ENCODE assay signal across 1 cellular context in the genomic region with DNA sequence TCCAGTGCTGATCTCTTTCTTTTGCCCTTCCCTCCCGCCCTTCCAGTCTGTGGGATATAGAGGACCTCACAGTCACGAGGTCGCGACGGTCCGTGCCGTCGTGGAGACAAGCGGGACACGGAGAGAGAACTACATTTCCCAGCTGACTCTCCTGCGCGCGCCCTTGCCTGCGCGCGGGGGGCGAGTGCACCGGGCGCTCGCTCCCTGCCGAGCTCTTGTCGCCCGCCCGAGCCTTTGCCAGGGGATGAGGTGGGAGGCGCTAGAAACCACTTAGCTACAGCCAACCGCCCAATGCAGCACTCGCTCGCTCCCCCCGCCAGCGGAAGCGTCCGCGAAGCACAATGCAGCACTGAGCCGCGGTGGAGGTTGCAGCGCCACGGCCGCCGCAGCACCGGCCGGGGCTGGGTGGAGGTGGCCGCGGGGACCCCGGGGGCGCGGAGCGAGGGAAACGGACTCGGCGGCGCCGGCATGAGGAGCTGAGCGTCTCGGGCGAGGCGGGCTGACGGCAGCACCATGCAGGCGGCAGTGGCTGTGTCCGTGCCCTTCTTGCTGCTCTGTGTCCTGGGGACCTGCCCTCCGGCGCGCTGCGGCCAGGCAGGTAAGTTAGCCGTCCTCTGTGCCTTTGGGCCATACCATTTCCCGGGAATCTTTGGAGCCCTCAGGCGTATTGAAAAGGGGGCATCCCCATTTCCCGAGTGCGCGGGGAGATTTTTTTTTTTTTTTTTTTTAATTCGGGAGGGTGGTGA.
A peak's percentile ranks its signal among the peaks of the same experiment; 100 is the strongest.
TF ChIP-seq lines count a peak whose summit lies in the region.

A gene with protein sequence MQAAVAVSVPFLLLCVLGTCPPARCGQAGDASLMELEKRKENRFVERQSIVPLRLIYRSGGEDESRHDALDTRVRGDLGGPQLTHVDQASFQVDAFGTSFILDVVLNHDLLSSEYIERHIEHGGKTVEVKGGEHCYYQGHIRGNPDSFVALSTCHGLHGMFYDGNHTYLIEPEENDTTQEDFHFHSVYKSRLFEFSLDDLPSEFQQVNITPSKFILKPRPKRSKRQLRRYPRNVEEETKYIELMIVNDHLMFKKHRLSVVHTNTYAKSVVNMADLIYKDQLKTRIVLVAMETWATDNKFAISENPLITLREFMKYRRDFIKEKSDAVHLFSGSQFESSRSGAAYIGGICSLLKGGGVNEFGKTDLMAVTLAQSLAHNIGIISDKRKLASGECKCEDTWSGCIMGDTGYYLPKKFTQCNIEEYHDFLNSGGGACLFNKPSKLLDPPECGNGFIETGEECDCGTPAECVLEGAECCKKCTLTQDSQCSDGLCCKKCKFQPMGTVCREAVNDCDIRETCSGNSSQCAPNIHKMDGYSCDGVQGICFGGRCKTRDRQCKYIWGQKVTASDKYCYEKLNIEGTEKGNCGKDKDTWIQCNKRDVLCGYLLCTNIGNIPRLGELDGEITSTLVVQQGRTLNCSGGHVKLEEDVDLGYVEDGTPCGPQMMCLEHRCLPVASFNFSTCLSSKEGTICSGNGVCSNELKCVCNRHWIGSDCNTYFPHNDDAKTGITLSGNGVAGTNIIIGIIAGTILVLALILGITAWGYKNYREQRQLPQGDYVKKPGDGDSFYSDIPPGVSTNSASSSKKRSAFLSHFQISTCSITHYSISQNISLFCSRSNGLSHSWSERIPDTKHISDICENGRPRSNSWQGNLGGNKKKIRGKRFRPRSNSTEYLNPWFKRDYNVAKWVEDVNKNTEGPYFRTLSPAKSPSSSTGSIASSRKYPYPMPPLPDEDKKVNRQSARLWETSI (plus strand): TSS at position 299 of the 746 bp plus-strand sequence. CDS start 215 bp downstream, at position 514.

TF ChIP-seq in WTC11, 78 proteins besides CTCF, POLR2A, EP300 and RAD21 (continued from another document and continues in another):
- TF ChIP-seq, protein P1, sequence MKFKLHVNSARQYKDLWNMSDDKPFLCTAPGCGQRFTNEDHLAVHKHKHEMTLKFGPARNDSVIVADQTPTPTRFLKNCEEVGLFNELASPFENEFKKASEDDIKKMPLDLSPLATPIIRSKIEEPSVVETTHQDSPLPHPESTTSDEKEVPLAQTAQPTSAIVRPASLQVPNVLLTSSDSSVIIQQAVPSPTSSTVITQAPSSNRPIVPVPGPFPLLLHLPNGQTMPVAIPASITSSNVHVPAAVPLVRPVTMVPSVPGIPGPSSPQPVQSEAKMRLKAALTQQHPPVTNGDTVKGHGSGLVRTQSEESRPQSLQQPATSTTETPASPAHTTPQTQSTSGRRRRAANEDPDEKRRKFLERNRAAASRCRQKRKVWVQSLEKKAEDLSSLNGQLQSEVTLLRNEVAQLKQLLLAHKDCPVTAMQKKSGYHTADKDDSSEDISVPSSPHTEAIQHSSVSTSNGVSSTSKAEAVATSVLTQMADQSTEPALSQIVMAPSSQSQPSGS (CRISPR knock-in tag; IDR thresholded peaks at IDR 0.05; ENCODE audit: borderline replicate concordance, low read depth): no peak
- TF ChIP-seq EMX1 (CRISPR knock-in tag; IDR thresholded peaks at IDR 0.05) (no peak), ZNF263 (CRISPR knock-in tag; IDR thresholded peaks at IDR 0.05; ENCODE audit: low read depth) (no peak), FOXJ3 (CRISPR knock-in tag; IDR thresholded peaks at IDR 0.05; ENCODE audit: borderline replicate concordance) (no peak), SMAD3 (CRISPR knock-in tag; IDR thresholded peaks at IDR 0.05; ENCODE audit: borderline replicate concordance) (no peak), GTF2I (CRISPR knock-in tag; conservative IDR thresholded peaks at IDR 0.05) (no peak), IRF2 (CRISPR knock-in tag; IDR thresholded peaks at IDR 0.05; ENCODE audit: borderline replicate concordance, low read depth) (no peak; the same call in 1 of the 2 replicates), ZNF232 (CRISPR knock-in tag; IDR thresholded peaks at IDR 0.05) (peak; percentile 89), GRHL2 (CRISPR knock-in tag; IDR thresholded peaks at IDR 0.05; ENCODE audit: insufficient replicate concordance, severe bottlenecking) (no peak), ZNF317 (CRISPR knock-in tag; IDR thresholded peaks at IDR 0.05; ENCODE audit: borderline replicate concordance, low read depth) (peak; percentile 50; the same call in 1 of the 2 replicates), RELA (CRISPR knock-in tag; IDR thresholded peaks at IDR 0.05; ENCODE audit: borderline replicate concordance) (peak; percentile 88), TCF7 (CRISPR knock-in tag; IDR thresholded peaks at IDR 0.05; ENCODE audit: low read depth) (no peak)
- TF ChIP-seq, protein P2, sequence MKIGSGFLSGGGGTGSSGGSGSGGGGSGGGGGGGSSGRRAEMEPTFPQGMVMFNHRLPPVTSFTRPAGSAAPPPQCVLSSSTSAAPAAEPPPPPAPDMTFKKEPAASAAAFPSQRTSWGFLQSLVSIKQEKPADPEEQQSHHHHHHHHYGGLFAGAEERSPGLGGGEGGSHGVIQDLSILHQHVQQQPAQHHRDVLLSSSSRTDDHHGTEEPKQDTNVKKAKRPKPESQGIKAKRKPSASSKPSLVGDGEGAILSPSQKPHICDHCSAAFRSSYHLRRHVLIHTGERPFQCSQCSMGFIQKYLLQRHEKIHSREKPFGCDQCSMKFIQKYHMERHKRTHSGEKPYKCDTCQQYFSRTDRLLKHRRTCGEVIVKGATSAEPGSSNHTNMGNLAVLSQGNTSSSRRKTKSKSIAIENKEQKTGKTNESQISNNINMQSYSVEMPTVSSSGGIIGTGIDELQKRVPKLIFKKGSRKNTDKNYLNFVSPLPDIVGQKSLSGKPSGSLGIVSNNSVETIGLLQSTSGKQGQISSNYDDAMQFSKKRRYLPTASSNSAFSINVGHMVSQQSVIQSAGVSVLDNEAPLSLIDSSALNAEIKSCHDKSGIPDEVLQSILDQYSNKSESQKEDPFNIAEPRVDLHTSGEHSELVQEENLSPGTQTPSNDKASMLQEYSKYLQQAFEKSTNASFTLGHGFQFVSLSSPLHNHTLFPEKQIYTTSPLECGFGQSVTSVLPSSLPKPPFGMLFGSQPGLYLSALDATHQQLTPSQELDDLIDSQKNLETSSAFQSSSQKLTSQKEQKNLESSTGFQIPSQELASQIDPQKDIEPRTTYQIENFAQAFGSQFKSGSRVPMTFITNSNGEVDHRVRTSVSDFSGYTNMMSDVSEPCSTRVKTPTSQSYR (CRISPR knock-in tag; IDR thresholded peaks at IDR 0.05): no peak
- TF ChIP-seq, protein P3, sequence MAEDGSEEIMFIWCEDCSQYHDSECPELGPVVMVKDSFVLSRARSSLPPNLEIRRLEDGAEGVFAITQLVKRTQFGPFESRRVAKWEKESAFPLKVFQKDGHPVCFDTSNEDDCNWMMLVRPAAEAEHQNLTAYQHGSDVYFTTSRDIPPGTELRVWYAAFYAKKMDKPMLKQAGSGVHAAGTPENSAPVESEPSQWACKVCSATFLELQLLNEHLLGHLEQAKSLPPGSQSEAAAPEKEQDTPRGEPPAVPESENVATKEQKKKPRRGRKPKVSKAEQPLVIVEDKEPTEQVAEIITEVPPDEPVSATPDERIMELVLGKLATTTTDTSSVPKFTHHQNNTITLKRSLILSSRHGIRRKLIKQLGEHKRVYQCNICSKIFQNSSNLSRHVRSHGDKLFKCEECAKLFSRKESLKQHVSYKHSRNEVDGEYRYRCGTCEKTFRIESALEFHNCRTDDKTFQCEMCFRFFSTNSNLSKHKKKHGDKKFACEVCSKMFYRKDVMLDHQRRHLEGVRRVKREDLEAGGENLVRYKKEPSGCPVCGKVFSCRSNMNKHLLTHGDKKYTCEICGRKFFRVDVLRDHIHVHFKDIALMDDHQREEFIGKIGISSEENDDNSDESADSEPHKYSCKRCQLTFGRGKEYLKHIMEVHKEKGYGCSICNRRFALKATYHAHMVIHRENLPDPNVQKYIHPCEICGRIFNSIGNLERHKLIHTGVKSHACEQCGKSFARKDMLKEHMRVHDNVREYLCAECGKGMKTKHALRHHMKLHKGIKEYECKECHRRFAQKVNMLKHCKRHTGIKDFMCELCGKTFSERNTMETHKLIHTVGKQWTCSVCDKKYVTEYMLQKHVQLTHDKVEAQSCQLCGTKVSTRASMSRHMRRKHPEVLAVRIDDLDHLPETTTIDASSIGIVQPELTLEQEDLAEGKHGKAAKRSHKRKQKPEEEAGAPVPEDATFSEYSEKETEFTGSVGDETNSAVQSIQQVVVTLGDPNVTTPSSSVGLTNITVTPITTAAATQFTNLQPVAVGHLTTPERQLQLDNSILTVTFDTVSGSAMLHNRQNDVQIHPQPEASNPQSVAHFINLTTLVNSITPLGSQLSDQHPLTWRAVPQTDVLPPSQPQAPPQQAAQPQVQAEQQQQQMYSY (CRISPR knock-in tag; IDR thresholded peaks at IDR 0.05): no peak
- TF ChIP-seq, protein P4, sequence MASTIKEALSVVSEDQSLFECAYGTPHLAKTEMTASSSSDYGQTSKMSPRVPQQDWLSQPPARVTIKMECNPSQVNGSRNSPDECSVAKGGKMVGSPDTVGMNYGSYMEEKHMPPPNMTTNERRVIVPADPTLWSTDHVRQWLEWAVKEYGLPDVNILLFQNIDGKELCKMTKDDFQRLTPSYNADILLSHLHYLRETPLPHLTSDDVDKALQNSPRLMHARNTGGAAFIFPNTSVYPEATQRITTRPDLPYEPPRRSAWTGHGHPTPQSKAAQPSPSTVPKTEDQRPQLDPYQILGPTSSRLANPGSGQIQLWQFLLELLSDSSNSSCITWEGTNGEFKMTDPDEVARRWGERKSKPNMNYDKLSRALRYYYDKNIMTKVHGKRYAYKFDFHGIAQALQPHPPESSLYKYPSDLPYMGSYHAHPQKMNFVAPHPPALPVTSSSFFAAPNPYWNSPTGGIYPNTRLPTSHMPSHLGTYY (CRISPR knock-in tag; IDR thresholded peaks at IDR 0.05): no peak
- TF ChIP-seq, protein P5, sequence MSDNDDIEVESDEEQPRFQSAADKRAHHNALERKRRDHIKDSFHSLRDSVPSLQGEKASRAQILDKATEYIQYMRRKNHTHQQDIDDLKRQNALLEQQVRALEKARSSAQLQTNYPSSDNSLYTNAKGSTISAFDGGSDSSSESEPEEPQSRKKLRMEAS (CRISPR knock-in tag; IDR thresholded peaks at IDR 0.05): peak; percentile 70; the same call in 1 of the 2 replicates
- TF ChIP-seq, protein P6, sequence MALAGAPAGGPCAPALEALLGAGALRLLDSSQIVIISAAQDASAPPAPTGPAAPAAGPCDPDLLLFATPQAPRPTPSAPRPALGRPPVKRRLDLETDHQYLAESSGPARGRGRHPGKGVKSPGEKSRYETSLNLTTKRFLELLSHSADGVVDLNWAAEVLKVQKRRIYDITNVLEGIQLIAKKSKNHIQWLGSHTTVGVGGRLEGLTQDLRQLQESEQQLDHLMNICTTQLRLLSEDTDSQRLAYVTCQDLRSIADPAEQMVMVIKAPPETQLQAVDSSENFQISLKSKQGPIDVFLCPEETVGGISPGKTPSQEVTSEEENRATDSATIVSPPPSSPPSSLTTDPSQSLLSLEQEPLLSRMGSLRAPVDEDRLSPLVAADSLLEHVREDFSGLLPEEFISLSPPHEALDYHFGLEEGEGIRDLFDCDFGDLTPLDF (CRISPR knock-in tag; IDR thresholded peaks at IDR 0.05): no peak
- TF ChIP-seq, protein P7, sequence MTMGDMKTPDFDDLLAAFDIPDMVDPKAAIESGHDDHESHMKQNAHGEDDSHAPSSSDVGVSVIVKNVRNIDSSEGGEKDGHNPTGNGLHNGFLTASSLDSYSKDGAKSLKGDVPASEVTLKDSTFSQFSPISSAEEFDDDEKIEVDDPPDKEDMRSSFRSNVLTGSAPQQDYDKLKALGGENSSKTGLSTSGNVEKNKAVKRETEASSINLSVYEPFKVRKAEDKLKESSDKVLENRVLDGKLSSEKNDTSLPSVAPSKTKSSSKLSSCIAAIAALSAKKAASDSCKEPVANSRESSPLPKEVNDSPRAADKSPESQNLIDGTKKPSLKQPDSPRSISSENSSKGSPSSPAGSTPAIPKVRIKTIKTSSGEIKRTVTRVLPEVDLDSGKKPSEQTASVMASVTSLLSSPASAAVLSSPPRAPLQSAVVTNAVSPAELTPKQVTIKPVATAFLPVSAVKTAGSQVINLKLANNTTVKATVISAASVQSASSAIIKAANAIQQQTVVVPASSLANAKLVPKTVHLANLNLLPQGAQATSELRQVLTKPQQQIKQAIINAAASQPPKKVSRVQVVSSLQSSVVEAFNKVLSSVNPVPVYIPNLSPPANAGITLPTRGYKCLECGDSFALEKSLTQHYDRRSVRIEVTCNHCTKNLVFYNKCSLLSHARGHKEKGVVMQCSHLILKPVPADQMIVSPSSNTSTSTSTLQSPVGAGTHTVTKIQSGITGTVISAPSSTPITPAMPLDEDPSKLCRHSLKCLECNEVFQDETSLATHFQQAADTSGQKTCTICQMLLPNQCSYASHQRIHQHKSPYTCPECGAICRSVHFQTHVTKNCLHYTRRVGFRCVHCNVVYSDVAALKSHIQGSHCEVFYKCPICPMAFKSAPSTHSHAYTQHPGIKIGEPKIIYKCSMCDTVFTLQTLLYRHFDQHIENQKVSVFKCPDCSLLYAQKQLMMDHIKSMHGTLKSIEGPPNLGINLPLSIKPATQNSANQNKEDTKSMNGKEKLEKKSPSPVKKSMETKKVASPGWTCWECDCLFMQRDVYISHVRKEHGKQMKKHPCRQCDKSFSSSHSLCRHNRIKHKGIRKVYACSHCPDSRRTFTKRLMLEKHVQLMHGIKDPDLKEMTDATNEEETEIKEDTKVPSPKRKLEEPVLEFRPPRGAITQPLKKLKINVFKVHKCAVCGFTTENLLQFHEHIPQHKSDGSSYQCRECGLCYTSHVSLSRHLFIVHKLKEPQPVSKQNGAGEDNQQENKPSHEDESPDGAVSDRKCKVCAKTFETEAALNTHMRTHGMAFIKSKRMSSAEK (CRISPR knock-in tag; IDR thresholded peaks at IDR 0.05; ENCODE audit: borderline replicate concordance): no peak
- TF ChIP-seq, protein P8, sequence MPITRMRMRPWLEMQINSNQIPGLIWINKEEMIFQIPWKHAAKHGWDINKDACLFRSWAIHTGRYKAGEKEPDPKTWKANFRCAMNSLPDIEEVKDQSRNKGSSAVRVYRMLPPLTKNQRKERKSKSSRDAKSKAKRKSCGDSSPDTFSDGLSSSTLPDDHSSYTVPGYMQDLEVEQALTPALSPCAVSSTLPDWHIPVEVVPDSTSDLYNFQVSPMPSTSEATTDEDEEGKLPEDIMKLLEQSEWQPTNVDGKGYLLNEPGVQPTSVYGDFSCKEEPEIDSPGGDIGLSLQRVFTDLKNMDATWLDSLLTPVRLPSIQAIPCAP (CRISPR knock-in tag; IDR thresholded peaks at IDR 0.05): no peak
- TF ChIP-seq, protein P9, sequence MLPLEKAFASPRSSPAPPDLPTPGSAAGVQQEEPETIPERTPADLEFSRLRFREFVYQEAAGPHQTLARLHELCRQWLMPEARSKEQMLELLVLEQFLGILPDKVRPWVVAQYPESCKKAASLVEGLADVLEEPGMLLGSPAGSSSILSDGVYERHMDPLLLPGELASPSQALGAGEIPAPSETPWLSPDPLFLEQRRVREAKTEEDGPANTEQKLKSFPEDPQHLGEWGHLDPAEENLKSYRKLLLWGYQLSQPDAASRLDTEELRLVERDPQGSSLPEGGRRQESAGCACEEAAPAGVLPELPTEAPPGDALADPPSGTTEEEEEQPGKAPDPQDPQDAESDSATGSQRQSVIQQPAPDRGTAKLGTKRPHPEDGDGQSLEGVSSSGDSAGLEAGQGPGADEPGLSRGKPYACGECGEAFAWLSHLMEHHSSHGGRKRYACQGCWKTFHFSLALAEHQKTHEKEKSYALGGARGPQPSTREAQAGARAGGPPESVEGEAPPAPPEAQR (CRISPR knock-in tag; IDR thresholded peaks at IDR 0.05): no peak
- TF ChIP-seq, protein P10, sequence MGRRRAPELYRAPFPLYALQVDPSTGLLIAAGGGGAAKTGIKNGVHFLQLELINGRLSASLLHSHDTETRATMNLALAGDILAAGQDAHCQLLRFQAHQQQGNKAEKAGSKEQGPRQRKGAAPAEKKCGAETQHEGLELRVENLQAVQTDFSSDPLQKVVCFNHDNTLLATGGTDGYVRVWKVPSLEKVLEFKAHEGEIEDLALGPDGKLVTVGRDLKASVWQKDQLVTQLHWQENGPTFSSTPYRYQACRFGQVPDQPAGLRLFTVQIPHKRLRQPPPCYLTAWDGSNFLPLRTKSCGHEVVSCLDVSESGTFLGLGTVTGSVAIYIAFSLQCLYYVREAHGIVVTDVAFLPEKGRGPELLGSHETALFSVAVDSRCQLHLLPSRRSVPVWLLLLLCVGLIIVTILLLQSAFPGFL (CRISPR knock-in tag; IDR thresholded peaks at IDR 0.05; ENCODE audit: borderline replicate concordance): no peak
- TF ChIP-seq, protein P11, sequence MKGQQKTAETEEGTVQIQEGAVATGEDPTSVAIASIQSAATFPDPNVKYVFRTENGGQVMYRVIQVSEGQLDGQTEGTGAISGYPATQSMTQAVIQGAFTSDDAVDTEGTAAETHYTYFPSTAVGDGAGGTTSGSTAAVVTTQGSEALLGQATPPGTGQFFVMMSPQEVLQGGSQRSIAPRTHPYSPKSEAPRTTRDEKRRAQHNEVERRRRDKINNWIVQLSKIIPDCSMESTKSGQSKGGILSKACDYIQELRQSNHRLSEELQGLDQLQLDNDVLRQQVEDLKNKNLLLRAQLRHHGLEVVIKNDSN (CRISPR knock-in tag; IDR thresholded peaks at IDR 0.05): no peak
